In genomic region chr7:19442016-19442785, GRCh38 we compare ENCODE assay signal across 8 cellular contexts.
DNase-seq lines count a peak whose midpoint lies in the region; ATAC-seq and TF ChIP-seq lines count a peak whose summit lies in the region.

No MANE protein-coding gene starts in this region.

- no peaks in the 10 kb centered on the region for H3K36me3 Mint-ChIP-seq in natural killer cell treated with Interleukin-12 subunit alpha and Interleukin-12 subunit beta and Interleukin-15 and Interleukin-18, amount 100 ng/mL, for 72 hours

- no peaks in the 10 kb centered on the region for H3K9me2 ChIP-seq in Karpas-422 (replicated peaks; ENCODE audit: insufficient read depth, low read length)

- H3K4me1 Mint-ChIP-seq in natural killer cell treated with Interleukin-12 subunit alpha and Interleukin-12 subunit beta and Interleukin-15 and Interleukin-18, amount 100 ng/mL, for 72 hours (ENCODE audit: low read depth in 2 of 2): peaks cover 0 to 4% of the 10 kb centered on the region in 2 donors

- DNase-seq in Karpas-422: peak; percentile 55
- peak; percentile 52 for DNase-seq in WERI-Rb-1
- no peak for DNase-seq in natural killer cell treated with Interleukin-12 subunit alpha and Interleukin-12 subunit beta and Interleukin-15 and Interleukin-18, amount 100 ng/mL, for 72 hours (ENCODE audit: low spot score)
- DNase-seq in stimulated activated CD4-positive, alpha-beta T cell treated with anti-CD3 and anti-CD28 coated beads, Interleukin-12 subunit alpha, Interleukin-12 subunit beta, amount 100 ng/mL, for 4 hours: no peak
- DNase-seq in Ammon's horn (ENCODE audit: low spot score): no peak
- no peak for DNase-seq in GM19240 (ENCODE audit: insufficient read length, low spot score)
- DNase-seq in stimulated activated CD4-positive, alpha-beta T cell treated with anti-CD3 and anti-CD28 coated beads, Interleukin-15, amount 100 ng/mL, for 24 hours: no peak

- H3K4me3 Mint-ChIP-seq in natural killer cell treated with Interleukin-12 subunit alpha and Interleukin-12 subunit beta and Interleukin-15 and Interleukin-18, amount 100 ng/mL, for 72 hours: no peak overlapping the region

- H3K27ac Mint-ChIP-seq in natural killer cell treated with Interleukin-12 subunit alpha and Interleukin-12 subunit beta and Interleukin-15 and Interleukin-18, amount 100 ng/mL, for 72 hours: no peak overlapping the region

- H3K27ac ChIP-seq in Karpas-422 (ENCODE audit: low read length) (no peak overlapping the region), WERI-Rb-1 (no peak overlapping the region)

- H3K9me3 Mint-ChIP-seq in natural killer cell treated with Interleukin-12 subunit alpha and Interleukin-12 subunit beta and Interleukin-15 and Interleukin-18, amount 100 ng/mL, for 72 hours: no peaks in the 10 kb centered on the region

- H3K9ac ChIP-seq in Karpas-422 (ENCODE audit: low read length): no peak overlapping the region

- H3K27me3 ChIP-seq in Karpas-422 (ENCODE audit: low read length) (no peaks in the 10 kb centered on the region), WERI-Rb-1 (ENCODE audit: insufficient read depth, low read depth, severe bottlenecking) (no peaks in the 10 kb centered on the region)

- no peaks in the 10 kb centered on the region for H3K4me1 ChIP-seq in Karpas-422 (ENCODE audit: low read length)

- H3K4me2 ChIP-seq in Karpas-422 (ENCODE audit: low read depth, low read length, poor library complexity, severe bottlenecking): no peak overlapping the region

- H3K4me3 ChIP-seq in Karpas-422 (ENCODE audit: low read length) (no peak overlapping the region), WERI-Rb-1 (ENCODE audit: low read depth, low read length) (no peak overlapping the region)

- peak; percentile 24 to 68 for ATAC-seq in natural killer cell treated with Interleukin-12 subunit alpha and Interleukin-12 subunit beta and Interleukin-15 and Interleukin-18, amount 100 ng/mL, for 72 hours

- H2AFZ ChIP-seq in Karpas-422 (ENCODE audit: low read length): no peak overlapping the region

- peaks cover 0 to 6% of the 10 kb centered on the region in 2 donors for H3K27me3 Mint-ChIP-seq in natural killer cell treated with Interleukin-12 subunit alpha and Interleukin-12 subunit beta and Interleukin-15 and Interleukin-18, amount 100 ng/mL, for 72 hours

- no peaks in the 10 kb centered on the region for H4K20me1 ChIP-seq in Karpas-422 (ENCODE audit: insufficient read depth, low read depth, low read length)

- no peaks in the 10 kb centered on the region for H3K9me3 ChIP-seq in Karpas-422 (ENCODE audit: low read length)
- H3K9me3 ChIP-seq in WERI-Rb-1 (ENCODE audit: severe bottlenecking): no peaks in the 10 kb centered on the region

- TF ChIP-seq CTCF in GM12873 (IDR thresholded peaks at IDR 0.05; ENCODE audit: insufficient read depth, low read depth, low read length, missing control alignments) (peak; percentile 34), WERI-Rb-1 (IDR thresholded peaks at IDR 0.05; ENCODE audit: low read depth, low read length) (peak; percentile 64)

- H3K79me2 ChIP-seq in Karpas-422 (ENCODE audit: low read length): no peaks in the 10 kb centered on the region

- H3K36me3 ChIP-seq in Karpas-422 (ENCODE audit: insufficient read depth, low read length) (no peaks in the 10 kb centered on the region), WERI-Rb-1 (no peaks in the 10 kb centered on the region)

Comparison
In these comparisons a context has a peak if more than half of its experiments do, and no peak if none do; other contexts are left out.
1. DNase-seq: peak in Karpas-422 (single experiment) and WERI-Rb-1 (single experiment); none in natural killer cell treated with Interleukin-12 subunit alpha and Interleukin-12 subunit beta and Interleukin-15 and Interleukin-18, amount 100 ng/mL, for 72 hours (single experiment), stimulated activated CD4-positive, alpha-beta T cell treated with anti-CD3 and anti-CD28 coated beads, Interleukin-12 subunit alpha, Interleukin-12 subunit beta, amount 100 ng/mL, for 4 hours (single experiment), Ammon's horn (single experiment), GM19240 (single experiment) and stimulated activated CD4-positive, alpha-beta T cell treated with anti-CD3 and anti-CD28 coated beads, Interleukin-15, amount 100 ng/mL, for 24 hours (single experiment).